Comparison of ENCODE assay signal across 9 cellular contexts in genomic region chr1:200139661-200140250, GRCh38.
DNase-seq lines count a peak whose midpoint lies in the region; ATAC-seq, FAIRE-seq and TF ChIP-seq lines count a peak whose summit lies in the region.
"Had no signal": no experiment of that assay in that cellular context is flagged by ENCODE, and none has a peak within 500 bp of the region (broad histone marks: within the 10 kb centered on the region; RNA-seq: fewer than 3 reads in every experiment).

No MANE protein-coding gene starts in this region.

- H3K9me3 ChIP-seq in K562 (replicated peaks; ENCODE audit: control insufficient read depth, insufficient read depth, low read depth, low read length) = no peaks in the 10 kb centered on the region
- no peaks in the 10 kb centered on the region for H3K9me3 ChIP-seq in left lung
- no peaks in the 10 kb centered on the region for H3K9me3 ChIP-seq in ascending aorta
- H3K9me3 ChIP-seq: BLaER1 treated with 17β-estradiol and CSF1 and Interleukin-3, amounts not matched to agents 10 nM and 100 nM had no signal

- peak; percentile 70 for FAIRE-seq in GM19239 (lab: Jason Lieb, UNC)
- FAIRE-seq in K562 (lab: Jason Lieb, UNC) = peak; percentile 82

- no peaks in the 10 kb centered on the region for H3K79me2 ChIP-seq in K562 (ENCODE audit: control insufficient read depth, insufficient read depth, low read length)

- intact Hi-C loops in K562 (cut with micrococcal nuclease) (loop anchor here (1.0 to 10.0 kb wide), 5 partner anchors 43 to 375 kb away; no protein-coding TSS in a partner anchor), left lung (cut with DNase I) (no loop called here), ascending aorta (cut with DNase I) (no loop called here)

- no peak for TF ChIP-seq POLR2A in K562 (conservative IDR thresholded peaks at IDR 0.05)

- in situ Hi-C loops in K562 (cut with MboI) = no loop called here

- peak; percentile 82 to 93 for TF ChIP-seq RAD21 in K562 (CRISPR knock-in tag; conservative IDR thresholded peaks at IDR 0.05 in 1 of 2, IDR thresholded peaks at IDR 0.05 in 1 of 2)

- no TSS peak for BruUV-seq in K562 (replicated peaks; lab: Mats Ljungman, UMichigan)

- no peak overlapping the region for H3K9ac ChIP-seq in K562 (ENCODE audit: insufficient read depth in 1 of 2, low read depth in 2 of 2, low read length in 2 of 2)
- H3K9ac ChIP-seq: BLaER1 treated with 17β-estradiol and CSF1 and Interleukin-3, amounts not matched to agents 10 nM and 100 nM had no signal

- H3K27ac ChIP-seq in K562 (ENCODE audit: extremely low read depth, low read depth, low read length) (no peak overlapping the region), left lung (no peak overlapping the region), ascending aorta (no peak overlapping the region)
- H3K27ac ChIP-seq: BLaER1 treated with 17β-estradiol and CSF1 and Interleukin-3, amounts not matched to agents 10 nM and 100 nM had no signal

- peak; percentile 71 to 83 (median 75) for TF ChIP-seq CTCF in K562 (IDR thresholded peaks at IDR 0.05 in 2 of 3, conservative IDR thresholded peaks at IDR 0.05 in 1 of 3; ENCODE audit: insufficient read depth in 2 of 3, low read depth in 1 of 3, low read length in 3 of 3)
- peak; percentile 62 to 65 for TF ChIP-seq CTCF in left lung (IDR thresholded peaks at IDR 0.05)
- TF ChIP-seq CTCF in ascending aorta (IDR thresholded peaks at IDR 0.05) = peak in 1 of 3 experiments; percentile 23

- H4K20me1 ChIP-seq in K562 (replicated peaks; ENCODE audit: control insufficient read depth, insufficient read depth, low read length) = no peaks in the 10 kb centered on the region
- H4K20me1 ChIP-seq: BLaER1 treated with 17β-estradiol and CSF1 and Interleukin-3, amounts not matched to agents 10 nM and 100 nM had no signal

- H3K4me1 ChIP-seq in K562 (replicated peaks in 1 of 2; ENCODE audit: control insufficient read depth in 2 of 2, insufficient read depth in 2 of 2, low read length in 2 of 2) = no peaks in the 10 kb centered on the region
- H3K4me1 ChIP-seq in left lung = no peaks in the 10 kb centered on the region
- H3K4me1 ChIP-seq in ascending aorta = no peaks in the 10 kb centered on the region
- H3K4me1 ChIP-seq: BLaER1 treated with 17β-estradiol and CSF1 and Interleukin-3, amounts not matched to agents 10 nM and 100 nM had no signal

- no peak overlapping the region for H3K4me3 ChIP-seq in K562
- no peak overlapping the region for H3K4me3 ChIP-seq in left lung
- no peak overlapping the region for H3K4me3 ChIP-seq in ascending aorta
- H3K4me3 ChIP-seq: BLaER1 treated with 17β-estradiol and CSF1 and Interleukin-3, amounts not matched to agents 10 nM and 100 nM had no signal

- ATAC-seq in HG03354 (IDR thresholded peaks at IDR 0.05; ENCODE audit: poor library complexity, severe bottlenecking, unreplicated experiment) (peak; percentile 92), K562 (peak; percentile 99), left lung (peak; percentile 92)

- no peak for TF ChIP-seq EP300 in K562 (IDR thresholded peaks at IDR 0.05; ENCODE audit: low read length)

- peak; percentile 8 for DNase-seq in NCI-H2227 (lab: John Stamatoyannopoulos, UW; ENCODE audit: unreplicated experiment)
- no peak for DNase-seq in NCI-H2227 treated with DMSO at 0.1 percent for 48 hours (lab: John Stamatoyannopoulos, UW)
- DNase-seq in GM19239 (ENCODE audit: insufficient read length, low spot score) = no peak
- DNase-seq in NCI-H748 treated with DMSO at 0.1 percent for 48 hours (lab: John Stamatoyannopoulos, UW) = peak; percentile 46
- DNase-seq in K562 (ENCODE audit: extremely low read depth in 1 of 4, low spot score in 3 of 4) = peak; percentile 51 to 78 (median 62)
- no peak for DNase-seq in left lung
- DNase-seq in ascending aorta (ENCODE audit: low spot score in 2 of 2) = no peak

- no peaks in the 10 kb centered on the region for H3K9me1 ChIP-seq in K562 (ENCODE audit: control insufficient read depth, insufficient read depth, low read length)

- H3K27me3 ChIP-seq in K562 (ENCODE audit: control insufficient read depth in 2 of 2, insufficient read depth in 2 of 2, low read length in 2 of 2) = peaks cover 0 to 4% of the 10 kb centered on the region in 2 experiments; a peak in 3 of 5 replicates
- H3K27me3 ChIP-seq in left lung = no peaks in the 10 kb centered on the region
- no peaks in the 10 kb centered on the region for H3K27me3 ChIP-seq in ascending aorta
- H3K27me3 ChIP-seq: BLaER1 treated with 17β-estradiol and CSF1 and Interleukin-3, amounts not matched to agents 10 nM and 100 nM had no signal

- no peak overlapping the region for H3K4me2 ChIP-seq in K562 (ENCODE audit: insufficient read depth, low read length)
- H3K4me2 ChIP-seq: BLaER1 treated with 17β-estradiol and CSF1 and Interleukin-3, amounts not matched to agents 10 nM and 100 nM had no signal

- H3K36me3 ChIP-seq in K562 (ENCODE audit: control insufficient read depth, insufficient read depth, low read length) = no peaks in the 10 kb centered on the region
- no peaks in the 10 kb centered on the region for H3K36me3 ChIP-seq in left lung
- H3K36me3 ChIP-seq in ascending aorta = no peaks in the 10 kb centered on the region
- H3K36me3 ChIP-seq: BLaER1 treated with 17β-estradiol and CSF1 and Interleukin-3, amounts not matched to agents 10 nM and 100 nM had no signal

- CTCF ChIA-PET in K562 (lab: Yijun Ruan, JAX; ENCODE audit: low intra/inter-chr PET ratio) = interaction anchor here (1.9 kb wide), 1 partner anchor 349 kb away, joined by 8 read pairs; no protein-coding TSS in a partner anchor

- H2AFZ ChIP-seq in K562 (ENCODE audit: low read depth, low read length) = no peak overlapping the region

- 5% methylated on average over 4 of the region's 4 CpGs for WGBS in K562 (ENCODE audit: insufficient coverage, low coverage, missing lambda C conversion rate)

- POLR2A ChIA-PET in K562 (lab: Yijun Ruan, JAX) = interaction anchor here (0.6 kb wide), 1 partner anchor 148 kb away, joined by 3 read pairs; no protein-coding TSS in a partner anchor

TF ChIP-seq in K562, 482 proteins besides CTCF, POLR2A, EP300 and RAD21 (continues in another document):
- TF ChIP-seq SMAD4 (CRISPR knock-in tag; conservative IDR thresholded peaks at IDR 0.05) = no peak
- TF ChIP-seq SMC3 (conservative IDR thresholded peaks at IDR 0.05; ENCODE audit: insufficient read depth, low read depth, low read length) = peak; percentile 59
- peak; percentile 76 for TF ChIP-seq DEAF1 (CRISPR knock-in tag; IDR thresholded peaks at IDR 0.05)
- TF ChIP-seq MYNN (IDR thresholded peaks at IDR 0.05) = no peak
- TF ChIP-seq MYNN (CRISPR knock-in tag; IDR thresholded peaks at IDR 0.05) = no peak
- peak; percentile 67 for TF ChIP-seq NFE2L1 (tag; IDR thresholded peaks at IDR 0.05; ENCODE audit: borderline replicate concordance, low read depth)
- TF ChIP-seq HEY1 (CRISPR knock-in tag; IDR thresholded peaks at IDR 0.05; ENCODE audit: borderline replicate concordance) = no peak
- TF ChIP-seq ZNF175 (CRISPR knock-in tag; IDR thresholded peaks at IDR 0.05; ENCODE audit: low read depth) = no peak
- no peak for TF ChIP-seq CAMTA2 (CRISPR knock-in tag; conservative IDR thresholded peaks at IDR 0.05)
- TF ChIP-seq TRIM28 (IDR thresholded peaks at IDR 0.05) = 0 out of 2 replicates have a peak, but pooled peaks have one; percentile 19
- peak; percentile 84 for TF ChIP-seq MAFG (tag; conservative IDR thresholded peaks at IDR 0.05)

Comparison
In these comparisons a context has a peak if more than half of its experiments do, and no peak if none do; other contexts are left out.
1. DNase-seq: peak in NCI-H2227 (single experiment), NCI-H748 treated with DMSO at 0.1 percent for 48 hours (single experiment) and K562 (4 of 4); none in NCI-H2227 treated with DMSO at 0.1 percent for 48 hours (single experiment), GM19239 (single experiment), left lung (0 of 2) and ascending aorta (0 of 2).
2. Peak in every context shown above with its lines, with median percentiles within 50 percentile points of each other: ATAC-seq.